Comparison of ENCODE assay signal across 10 cellular contexts in the genomic region with DNA sequence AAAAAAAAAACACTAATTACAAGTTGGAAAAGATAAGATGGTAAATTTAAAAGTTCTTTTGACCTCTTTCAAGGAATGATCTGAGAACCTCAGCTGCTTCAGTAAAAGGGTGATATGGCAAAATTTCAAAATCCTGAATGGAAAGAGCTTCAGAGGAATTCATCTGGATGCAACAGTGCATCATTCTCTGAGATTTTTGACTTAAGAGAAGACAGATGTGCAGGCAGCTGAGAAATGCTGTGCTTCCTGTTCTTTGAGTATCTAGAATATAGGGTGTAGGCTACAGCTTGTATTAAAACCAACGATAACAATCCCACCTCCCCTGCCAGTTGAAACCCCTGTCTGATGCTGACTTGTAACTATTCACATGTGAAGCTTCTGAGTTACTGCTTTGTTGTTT. TPM values are rescaled to one million over a fixed set of nuclear protein-coding genes. Genes with fewer than 3 reads are reported as not detected.
"Had no signal": no experiment of that assay in that cellular context is flagged by ENCODE, and none has a peak within 500 bp of the region (broad histone marks: within the 10 kb centered on the region; RNA-seq: fewer than 3 reads in every experiment).

No MANE protein-coding gene starts in this region.

- H3K4me1 ChIP-seq: HAP-1 had no signal

- DNase-seq: GM23248, GOT3, H7, HFFc6, IMR-90 had no signal

- H3K36me3 ChIP-seq: HAP-1 had no signal

- H3K27ac Mint-ChIP-seq: HFFc6 had no signal

- H3K9me3 Mint-ChIP-seq: HFFc6 had no signal

- ATAC-seq: HCT116, K562 had no signal

- H3K4me3 Mint-ChIP-seq: HFFc6 had no signal

- H3K9ac ChIP-seq: GM23248 had no signal

- H3K9me3 ChIP-seq: HAP-1 had no signal

- H3K4me3 ChIP-seq: GM23248, HAP-1, K562 had no signal

RNA-seq across cellular contexts. Expression of a gene that starts 6.2 kb away (rescaled TPM):
- total RNA-seq: GM23248, H4, HFFc6, HT-29, IMR-90, K562 had no signal
- polyA plus RNA-seq: GM23248, IMR-90, K562 had no signal
